ENCODE assay signal across 15 cellular contexts in the genomic region with DNA sequence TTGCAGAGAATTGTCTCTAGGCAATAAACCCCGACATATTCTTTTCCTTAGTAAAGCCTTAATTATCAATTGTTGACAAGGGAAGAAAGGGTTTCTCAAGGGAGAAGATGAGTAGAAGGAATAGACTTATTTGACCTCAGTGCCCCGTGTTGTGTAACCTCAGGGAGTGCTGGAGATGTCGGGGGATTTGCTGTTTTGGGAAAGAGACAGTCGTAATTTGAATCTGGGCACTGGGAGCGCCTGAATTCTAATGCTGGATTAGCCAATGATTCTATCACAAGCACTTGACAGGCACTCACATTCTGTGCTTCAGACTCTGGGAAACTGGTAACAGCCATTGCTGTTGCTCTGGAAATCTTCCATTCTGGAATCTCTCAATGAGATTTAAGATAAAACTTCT. TPM values are rescaled to one million over a fixed set of nuclear protein-coding genes. Genes with fewer than 3 reads are reported as not detected.
DNase-seq lines count a peak whose midpoint lies in the region; ATAC-seq and TF ChIP-seq lines count a peak whose summit lies in the region.
"Had no signal": no experiment of that assay in that cellular context is flagged by ENCODE, and none has a peak within 500 bp of the region (broad histone marks: within the 10 kb centered on the region; RNA-seq: fewer than 3 reads in every experiment).

No MANE protein-coding gene starts in this region.

- H3K9ac ChIP-seq in mesendoderm (ENCODE audit: low read length) = no peak overlapping the region
- no peak overlapping the region for H3K9ac ChIP-seq in parathyroid adenoma
- H3K9ac ChIP-seq in skeletal muscle tissue (ENCODE audit: low read depth in 1 of 3, low read length in 3 of 3) = peak overlapping the region in 1 of 3 donors; percentile 52

- peak overlapping the region; percentile 38 for H2AFZ ChIP-seq in parathyroid adenoma
- H2AFZ ChIP-seq: GM23338 had no signal

- H2BK15ac ChIP-seq in mesendoderm (replicated peaks; ENCODE audit: low read depth) = no peak overlapping the region

- ATAC-seq in heart right ventricle (no peak), left ventricle myocardium superior (no peak), HG03196 (IDR thresholded peaks at IDR 0.05; ENCODE audit: unreplicated experiment) (no peak)
- ATAC-seq: GM12878, GM23338 had no signal

- H3K27ac ChIP-seq in heart right ventricle (peak overlapping the region in 6 of 10 donors; percentile 27 to 90 (median 60)), mesendoderm (ENCODE audit: low read depth, low read length) (no peak overlapping the region), parathyroid adenoma (no peak overlapping the region), skeletal muscle tissue (ENCODE audit: low read depth, low read length) (peak overlapping the region; percentile 90)
- H3K27ac ChIP-seq: C4-2B had no signal

- H3K4me2 ChIP-seq in mesendoderm (ENCODE audit: low read length) (no peak overlapping the region), parathyroid adenoma (ENCODE audit: low read length) (no peak overlapping the region)
- H3K4me2 ChIP-seq: GM23338 had no signal

- H3K23ac ChIP-seq in mesendoderm (ENCODE audit: low read length) = no peak overlapping the region

- H2BK5ac ChIP-seq in mesendoderm (ENCODE audit: low read length) = no peak overlapping the region

- no peak overlapping the region for H3K4me3 ChIP-seq in heart right ventricle
- no peak overlapping the region for H3K4me3 ChIP-seq in mesendoderm (ENCODE audit: low read length)
- no peak overlapping the region for H3K4me3 ChIP-seq in parathyroid adenoma (ENCODE audit: low read depth, low read length)
- H3K4me3 ChIP-seq in skeletal muscle tissue (ENCODE audit: low read length in 3 of 3) = peak overlapping the region in 2 of 3 donors; percentile 33 to 63
- H3K4me3 ChIP-seq: GM12878, GM23338 had no signal

- H3K56ac ChIP-seq in mesendoderm (ENCODE audit: low read length) = no peak overlapping the region

- 53 to 55% methylated on average over 5 of the region's 5 CpGs for WGBS in heart right ventricle, 2 donors
- no CpG with 5 or more reads among the region's 5 CpGs for WGBS in mesendoderm (ENCODE audit: extremely low coverage, insufficient coverage, low lambda C conversion rate)

- H4K8ac ChIP-seq in mesendoderm (ENCODE audit: low read depth, low read length) = no peak overlapping the region

- H3K27me3 ChIP-seq in heart right ventricle (no peaks in the 10 kb centered on the region), mesendoderm (ENCODE audit: insufficient read depth, low read length, poor library complexity) (no peaks in the 10 kb centered on the region), parathyroid adenoma (ENCODE audit: control insufficient read depth, insufficient read depth, low read length) (no peaks in the 10 kb centered on the region), skeletal muscle tissue (ENCODE audit: control insufficient read depth in 3 of 3, insufficient read depth in 3 of 3, low read length in 3 of 3) (no peaks in the 10 kb centered on the region)
- H3K27me3 ChIP-seq: BE2C had no signal

- DNase-seq in heart right ventricle = no peak
- no peak for DNase-seq in left ventricle myocardium superior
- no peak for DNase-seq in mesendoderm
- no peak for DNase-seq in Ammon's horn (ENCODE audit: low spot score)
- DNase-seq: BE2C; CD4-positive, alpha-beta memory T cell; DMS79; H7 had no signal

- no peak overlapping the region for H2BK120ac ChIP-seq in mesendoderm (ENCODE audit: low read depth, low read length)

- H3K36me3 ChIP-seq in heart right ventricle (no peaks in the 10 kb centered on the region), mesendoderm (ENCODE audit: control insufficient read depth, insufficient read depth, low read length) (no peaks in the 10 kb centered on the region), parathyroid adenoma (ENCODE audit: control insufficient read depth, insufficient read depth, low read length) (no peaks in the 10 kb centered on the region), skeletal muscle tissue (ENCODE audit: control insufficient read depth in 3 of 3, insufficient read depth in 3 of 3, low read length in 3 of 3) (no peaks in the 10 kb centered on the region)
- H3K36me3 ChIP-seq: BE2C had no signal

- no peaks in the 10 kb centered on the region for H3K79me2 ChIP-seq in mesendoderm (ENCODE audit: control insufficient read depth, insufficient read depth, low read length)
- H3K79me2 ChIP-seq in parathyroid adenoma = no peaks in the 10 kb centered on the region

- H2AK5ac ChIP-seq in mesendoderm (ENCODE audit: low read length) = no peak overlapping the region

- H3K79me1 ChIP-seq in mesendoderm (ENCODE audit: low read length) = no peaks in the 10 kb centered on the region

- peak overlapping the region; percentile 4 for H3K4ac ChIP-seq in mesendoderm (ENCODE audit: low read depth, low read length)

- H3K9me3 ChIP-seq in heart right ventricle = no peaks in the 10 kb centered on the region
- no peaks in the 10 kb centered on the region for H3K9me3 ChIP-seq in parathyroid adenoma (ENCODE audit: control insufficient read depth, low read length)
- H3K9me3 ChIP-seq in skeletal muscle tissue (ENCODE audit: control insufficient read depth in 3 of 3, low read length in 3 of 3) = no peaks in the 10 kb centered on the region
- H3K9me3 ChIP-seq: BE2C had no signal

- no peak overlapping the region for H3K18ac ChIP-seq in mesendoderm (ENCODE audit: low read length)

- intact Hi-C loops in heart right ventricle (cut with DNase I) = no loop called here
- intact Hi-C loops in left ventricle myocardium superior (cut with micrococcal nuclease) = no loop called here

- H3K4me1 ChIP-seq in heart right ventricle (peaks cover 0 to 58% (median 31%) of the 10 kb centered on the region in 9 donors), mesendoderm (ENCODE audit: control insufficient read depth, low read depth, low read length) (peaks cover 5% of the 10 kb centered on the region), parathyroid adenoma (peaks cover 36% of the 10 kb centered on the region), skeletal muscle tissue (ENCODE audit: control insufficient read depth in 3 of 3, insufficient read depth in 3 of 3, low read length in 3 of 3) (peaks cover 16 to 37% (median 21%) of the 10 kb centered on the region in 3 donors)

- H4K5ac ChIP-seq in mesendoderm (ENCODE audit: low read length) = no peak overlapping the region

- no peak for TF ChIP-seq CTCF in heart right ventricle (IDR thresholded peaks at IDR 0.05)
- no peak for TF ChIP-seq CTCF in parathyroid adenoma (IDR thresholded peaks at IDR 0.05)

RNA-seq across cellular contexts. Expression of a gene that starts 13.8 kb away (rescaled TPM):
- 1,000 to 10,000 TPM in 6 of 10 donors, 100 to 1,000 TPM in 4; 195 to 2,841 (median 1,290) TPM for total RNA-seq in heart right ventricle
- 100 to 1,000 TPM; 115 to 281 TPM for polyA plus RNA-seq in heart right ventricle
- total RNA-seq in left ventricle myocardium superior = 431 TPM
- polyA plus RNA-seq in mesendoderm (2013, experiment 1 of 2) = 0.03 TPM
- polyA plus RNA-seq in mesendoderm (2013, experiment 2 of 2) = 0.06 TPM
- 34.4 TPM for total RNA-seq in skeletal muscle tissue
- total RNA-seq: CD4-positive, alpha-beta memory T cell; G401; GM12878; GM23338; H7 had no signal
- polyA plus RNA-seq: GM12878, GM23338 had no signal

RNA-seq across cellular contexts. Expression of a gene that starts 40.3 kb away (rescaled TPM):
- total RNA-seq in heart right ventricle (10 to 100 TPM; 24.8 to 80.6 (median 55.8) TPM), left ventricle myocardium superior (96.2 TPM), skeletal muscle tissue (2.6 TPM)
- polyA plus RNA-seq in heart right ventricle = 10 to 100 TPM in 1 of 2 donors, under 1 TPM in 1; 0.99 to 20.3 TPM
- polyA plus RNA-seq in mesendoderm (2013, experiment 1 of 2) = not detected
- not detected for polyA plus RNA-seq in mesendoderm (2013, experiment 2 of 2)
- total RNA-seq: CD4-positive, alpha-beta memory T cell; G401; GM12878; GM23338; H7 had no signal
- polyA plus RNA-seq: GM12878, GM23338 had no signal

Comparison
In these comparisons a context has a peak if more than half of its experiments do, and no peak if none do; other contexts are left out.
1. H3K27ac ChIP-seq: peak in heart right ventricle (6 of 10) and skeletal muscle tissue (single experiment); none in mesendoderm (single experiment) and parathyroid adenoma (single experiment).
2. H3K4me3 ChIP-seq: peak in skeletal muscle tissue (2 of 3); none in heart right ventricle (0 of 10), mesendoderm (single experiment) and parathyroid adenoma (single experiment).